8 cellular contexts compared by ENCODE assay signal in genomic region chr19:54114340-54114826, GRCh38. TPM values are rescaled to one million over a fixed set of nuclear protein-coding genes. Genes with fewer than 3 reads are reported as not detected.
DNase-seq lines count a peak whose midpoint lies in the region; ATAC-seq and TF ChIP-seq lines count a peak whose summit lies in the region.

No MANE protein-coding gene starts in this region.

- peak overlapping the region; percentile 86 for H3K4me3 ChIP-seq in fibroblast of villous mesenchyme (ENCODE audit: low read depth, low read length)
- peak overlapping the region; percentile 57 for H3K4me3 ChIP-seq in neuron (ENCODE audit: low read length)

- no peak overlapping the region for H2AFZ ChIP-seq in neuron (ENCODE audit: low read depth, low read length)

- H3K4me1 ChIP-seq in neuron (ENCODE audit: insufficient read depth, low read length) = peaks cover 15% of the 10 kb centered on the region

- H3K9me3 ChIP-seq in neuron (ENCODE audit: low read length) = no peaks in the 10 kb centered on the region

- no peak for TF ChIP-seq CTCF in fibroblast of villous mesenchyme (IDR thresholded peaks at IDR 0.05; ENCODE audit: insufficient read depth, low read depth, low read length)

- H3K36me3 ChIP-seq in neuron (ENCODE audit: insufficient read depth, low read length) = peaks cover 28% of the 10 kb centered on the region

- no peak for ATAC-seq in HG03521 (IDR thresholded peaks at IDR 0.05; ENCODE audit: unreplicated experiment)

- H3K27me3 ChIP-seq in neuron (ENCODE audit: insufficient read depth, low read length) = no peaks in the 10 kb centered on the region

- DNase-seq in DMS 273 (lab: John Stamatoyannopoulos, UW; ENCODE audit: unreplicated experiment) = peak; percentile 65
- no peak for DNase-seq in DMS 273 treated with DMSO at 0.1 percent for 48 hours (lab: John Stamatoyannopoulos, UW)
- DNase-seq in NOMO-1 treated with DMSO at 0.1 percent for 48 hours (lab: John Stamatoyannopoulos, UW; ENCODE audit: unreplicated experiment) = peak; percentile 66
- DNase-seq in activated effector memory CD4-positive, alpha-beta T cell treated with Interleukin-2 at 50 U/mL for 16 hours = peak; percentile 37
- DNase-seq in fibroblast of villous mesenchyme (ENCODE audit: low read depth) = peak; percentile 42
- DNase-seq in NK-92 (lab: John Stamatoyannopoulos, UW; ENCODE audit: unreplicated experiment) = no peak

RNA-seq across cellular contexts. Expression of gene TFPT, which starts 1.1 kb away (rescaled TPM):
- total RNA-seq in fibroblast of villous mesenchyme = 17.7 and 20.9 TPM in 2 replicates

RNA-seq across cellular contexts. Expression of gene PRPF31, which starts 1.2 kb away (rescaled TPM):
- 39.6 and 41.5 TPM in 2 replicates for total RNA-seq in fibroblast of villous mesenchyme

RNA-seq across cellular contexts. Expression of gene NDUFA3, which starts 11.7 kb away (rescaled TPM):
- total RNA-seq in fibroblast of villous mesenchyme = 10.4 and 11.3 TPM in 2 replicates

RNA-seq across cellular contexts. Expression of gene OSCAR, which starts 13.8 kb away (rescaled TPM):
- under 0.01 and 0.64 TPM in 2 replicates for total RNA-seq in fibroblast of villous mesenchyme

RNA-seq across cellular contexts. Expression of gene CNOT3, which starts 23.2 kb away (rescaled TPM):
- 7.3 and 7.7 TPM in 2 replicates for total RNA-seq in fibroblast of villous mesenchyme

Comparison
In these comparisons a context has a peak if more than half of its experiments do, and no peak if none do; other contexts are left out.
1. DNase-seq: peak in DMS 273 (single experiment), NOMO-1 treated with DMSO at 0.1 percent for 48 hours (single experiment), activated effector memory CD4-positive, alpha-beta T cell treated with Interleukin-2 at 50 U/mL for 16 hours (single experiment) and fibroblast of villous mesenchyme (single experiment); none in DMS 273 treated with DMSO at 0.1 percent for 48 hours (single experiment) and NK-92 (single experiment).